ENCODE assay signal across 3 cellular contexts in genomic region chr1:200454425-200454824, GRCh38.
TF ChIP-seq lines count a peak whose summit lies in the region.

No MANE protein-coding gene starts in this region.

TF ChIP-seq in SK-N-SH, 30 proteins besides CTCF, POLR2A, EP300 and RAD21:
- TF ChIP-seq MAX (IDR thresholded peaks at IDR 0.05; ENCODE audit: low read depth) (no peak), GATA2 (CRISPR knock-in tag; IDR thresholded peaks at IDR 0.05) (0 out of 2 replicates have a peak, but pooled peaks have one; percentile 16)

TF ChIP-seq in SK-N-SH treated with all-trans-retinoic acid at 6 μM for 48 hours, 23 proteins besides CTCF, POLR2A, EP300 and RAD21:
- no peak for TF ChIP-seq OSR1 (CRISPR knock-in tag; IDR thresholded peaks at IDR 0.05)
- no peak for TF ChIP-seq GLIS3 (CRISPR knock-in tag; IDR thresholded peaks at IDR 0.05)
- TF ChIP-seq ARNTL (CRISPR knock-in tag; IDR thresholded peaks at IDR 0.05; ENCODE audit: borderline replicate concordance, low read depth) = no peak
- TF ChIP-seq, protein P1, sequence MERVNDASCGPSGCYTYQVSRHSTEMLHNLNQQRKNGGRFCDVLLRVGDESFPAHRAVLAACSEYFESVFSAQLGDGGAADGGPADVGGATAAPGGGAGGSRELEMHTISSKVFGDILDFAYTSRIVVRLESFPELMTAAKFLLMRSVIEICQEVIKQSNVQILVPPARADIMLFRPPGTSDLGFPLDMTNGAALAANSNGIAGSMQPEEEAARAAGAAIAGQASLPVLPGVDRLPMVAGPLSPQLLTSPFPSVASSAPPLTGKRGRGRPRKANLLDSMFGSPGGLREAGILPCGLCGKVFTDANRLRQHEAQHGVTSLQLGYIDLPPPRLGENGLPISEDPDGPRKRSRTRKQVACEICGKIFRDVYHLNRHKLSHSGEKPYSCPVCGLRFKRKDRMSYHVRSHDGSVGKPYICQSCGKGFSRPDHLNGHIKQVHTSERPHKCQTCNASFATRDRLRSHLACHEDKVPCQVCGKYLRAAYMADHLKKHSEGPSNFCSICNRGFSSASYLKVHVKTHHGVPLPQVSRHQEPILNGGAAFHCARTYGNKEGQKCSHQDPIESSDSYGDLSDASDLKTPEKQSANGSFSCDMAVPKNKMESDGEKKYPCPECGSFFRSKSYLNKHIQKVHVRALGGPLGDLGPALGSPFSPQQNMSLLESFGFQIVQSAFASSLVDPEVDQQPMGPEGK (CRISPR knock-in tag; IDR thresholded peaks at IDR 0.05; ENCODE audit: borderline replicate concordance) = no peak
- TF ChIP-seq ZFP30 (CRISPR knock-in tag; IDR thresholded peaks at IDR 0.05) = no peak
- no peak for TF ChIP-seq CSDC2 (CRISPR knock-in tag; IDR thresholded peaks at IDR 0.05)
- TF ChIP-seq, protein P2, sequence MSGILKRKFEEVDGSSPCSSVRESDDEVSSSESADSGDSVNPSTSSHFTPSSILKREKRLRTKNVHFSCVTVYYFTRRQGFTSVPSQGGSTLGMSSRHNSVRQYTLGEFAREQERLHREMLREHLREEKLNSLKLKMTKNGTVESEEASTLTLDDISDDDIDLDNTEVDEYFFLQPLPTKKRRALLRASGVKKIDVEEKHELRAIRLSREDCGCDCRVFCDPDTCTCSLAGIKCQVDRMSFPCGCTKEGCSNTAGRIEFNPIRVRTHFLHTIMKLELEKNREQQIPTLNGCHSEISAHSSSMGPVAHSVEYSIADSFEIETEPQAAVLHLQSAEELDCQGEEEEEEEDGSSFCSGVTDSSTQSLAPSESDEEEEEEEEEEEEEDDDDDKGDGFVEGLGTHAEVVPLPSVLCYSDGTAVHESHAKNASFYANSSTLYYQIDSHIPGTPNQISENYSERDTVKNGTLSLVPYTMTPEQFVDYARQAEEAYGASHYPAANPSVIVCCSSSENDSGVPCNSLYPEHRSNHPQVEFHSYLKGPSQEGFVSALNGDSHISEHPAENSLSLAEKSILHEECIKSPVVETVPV (CRISPR knock-in tag; IDR thresholded peaks at IDR 0.05) = no peak
- no peak for TF ChIP-seq ZFP3 (CRISPR knock-in tag; IDR thresholded peaks at IDR 0.05)
- TF ChIP-seq RARB (CRISPR knock-in tag; IDR thresholded peaks at IDR 0.05) = no peak
- TF ChIP-seq ZNF8 (CRISPR knock-in tag; IDR thresholded peaks at IDR 0.05) = no peak
- no peak for TF ChIP-seq SNAI2 (CRISPR knock-in tag; IDR thresholded peaks at IDR 0.05)
- no peak for TF ChIP-seq CREB5 (CRISPR knock-in tag; IDR thresholded peaks at IDR 0.05; ENCODE audit: low read depth)
- no peak for TF ChIP-seq ESRRG (CRISPR knock-in tag; IDR thresholded peaks at IDR 0.05)
- no peak for TF ChIP-seq ZNF70 (CRISPR knock-in tag; IDR thresholded peaks at IDR 0.05)
- TF ChIP-seq ZNF565 (CRISPR knock-in tag; conservative IDR thresholded peaks at IDR 0.05; ENCODE audit: low read depth) = no peak

TF ChIP-seq in K562, 482 proteins besides CTCF, POLR2A, EP300 and RAD21:
- TF ChIP-seq BHLHE40 (IDR thresholded peaks at IDR 0.05; ENCODE audit: low read length) (peak; percentile 14; the same call in 1 of the 2 replicates), MTA2 (IDR thresholded peaks at IDR 0.05; ENCODE audit: low read depth) (peak; percentile 22; the same call in 1 of the 2 replicates), ARID1B (IDR thresholded peaks at IDR 0.05) (peak; percentile 63), MYBL2 (IDR thresholded peaks at IDR 0.05; ENCODE audit: low read depth) (no peak), MYBL2 (CRISPR knock-in tag; IDR thresholded peaks at IDR 0.05; ENCODE audit: borderline replicate concordance) (no peak), SUPT5H (IDR thresholded peaks at IDR 0.05) (no peak), TCF3 (CRISPR knock-in tag; IDR thresholded peaks at IDR 0.05) (peak; percentile 54), TAL1 (IDR thresholded peaks at IDR 0.05) (peak; percentile 57), DPF2 (IDR thresholded peaks at IDR 0.05) (0 out of 2 replicates have a peak, but pooled peaks have one; percentile 17), SOX6 (IDR thresholded peaks at IDR 0.05) (0 out of 2 replicates have a peak, but pooled peaks have one; percentile 11), E2F8 (IDR thresholded peaks at IDR 0.05; ENCODE audit: low read depth, partially characterized antibody) (no peak), CTBP1 (IDR thresholded peaks at IDR 0.05; ENCODE audit: borderline replicate concordance) (peak; percentile 18; the same call in 1 of the 2 replicates), CBFA2T2 (conservative IDR thresholded peaks at IDR 0.05) (peak; percentile 45), ZNF780A (CRISPR knock-in tag; IDR thresholded peaks at IDR 0.05) (no peak), CBFA2T3 (IDR thresholded peaks at IDR 0.05) (peak; percentile 69), TEAD4 (IDR thresholded peaks at IDR 0.05; ENCODE audit: low read length) (peak; percentile 11; the same call in 1 of the 2 replicates), TEAD4 (CRISPR knock-in tag; IDR thresholded peaks at IDR 0.05; ENCODE audit: borderline replicate concordance) (no peak)
